Comparison of ENCODE assay signal across 1 cellular context in the genomic region with DNA sequence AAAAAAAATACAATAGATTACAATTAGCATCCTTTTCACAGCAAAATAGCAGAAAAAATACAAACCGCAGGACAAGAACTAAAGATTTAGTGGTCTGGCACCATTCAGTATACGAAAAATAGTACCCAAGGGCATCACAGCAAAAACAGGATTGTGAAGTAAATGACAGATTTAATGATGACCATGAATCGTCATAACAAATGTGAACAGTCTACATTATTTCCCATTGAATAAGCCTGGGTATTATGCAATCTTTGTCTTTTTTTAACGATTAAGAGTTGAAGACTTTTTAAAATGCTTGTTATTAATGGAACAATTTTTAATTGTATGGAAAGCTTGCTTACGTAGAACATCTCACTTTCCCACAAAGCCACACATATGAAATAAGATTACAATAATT.
TF ChIP-seq lines count a peak whose summit lies in the region.

No MANE protein-coding gene starts in this region.

TF ChIP-seq in IMR-90, 13 proteins besides CTCF, POLR2A, EP300 and RAD21:
- TF ChIP-seq, protein P1, sequence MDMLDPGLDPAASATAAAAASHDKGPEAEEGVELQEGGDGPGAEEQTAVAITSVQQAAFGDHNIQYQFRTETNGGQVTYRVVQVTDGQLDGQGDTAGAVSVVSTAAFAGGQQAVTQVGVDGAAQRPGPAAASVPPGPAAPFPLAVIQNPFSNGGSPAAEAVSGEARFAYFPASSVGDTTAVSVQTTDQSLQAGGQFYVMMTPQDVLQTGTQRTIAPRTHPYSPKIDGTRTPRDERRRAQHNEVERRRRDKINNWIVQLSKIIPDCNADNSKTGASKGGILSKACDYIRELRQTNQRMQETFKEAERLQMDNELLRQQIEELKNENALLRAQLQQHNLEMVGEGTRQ (IDR thresholded peaks at IDR 0.05; ENCODE audit: low read depth, low read length): no peak
- no peak for TF ChIP-seq MXI1 (IDR thresholded peaks at IDR 0.05; ENCODE audit: borderline replicate concordance, low read depth, low read length)
- no peak for TF ChIP-seq MAFK (IDR thresholded peaks at IDR 0.05; ENCODE audit: low read depth, low read length)
- no peak for TF ChIP-seq NFE2L2 (IDR thresholded peaks at IDR 0.05; ENCODE audit: low read depth, low read length)
- peak; percentile 29; the same call in 1 of the 2 replicates for TF ChIP-seq CEBPB (IDR thresholded peaks at IDR 0.05; ENCODE audit: low read depth, low read length)
